1 cellular context compared by ENCODE assay signal in genomic region chr4:121800638-121800960, GRCh38.
TF ChIP-seq lines count a peak whose summit lies in the region.

No MANE protein-coding gene starts in this region.

TF ChIP-seq in K562, 482 proteins besides CTCF, POLR2A, EP300 and RAD21 (continues in another document):
- TF ChIP-seq CREB3 (tag; conservative IDR thresholded peaks at IDR 0.05; ENCODE audit: low read depth): no peak
- no peak for TF ChIP-seq SIX5 (IDR thresholded peaks at IDR 0.05; ENCODE audit: borderline replicate concordance in 1 of 2, insufficient read depth in 1 of 2, low read depth in 1 of 2, low read length in 2 of 2)
- no peak for TF ChIP-seq ZHX1 (conservative IDR thresholded peaks at IDR 0.05; ENCODE audit: low read length)
- TF ChIP-seq LCOR (CRISPR knock-in tag; IDR thresholded peaks at IDR 0.05): no peak
- no peak for TF ChIP-seq SOX6 (IDR thresholded peaks at IDR 0.05)
- 0 out of 2 replicates have a peak, but pooled peaks have one; percentile 23 for TF ChIP-seq VEZF1 (CRISPR knock-in tag; IDR thresholded peaks at IDR 0.05)
- TF ChIP-seq ZNF583 (CRISPR knock-in tag; IDR thresholded peaks at IDR 0.05): no peak
- TF ChIP-seq ZNF197 (CRISPR knock-in tag; IDR thresholded peaks at IDR 0.05; ENCODE audit: low read depth): 0 out of 2 replicates have a peak, but pooled peaks have one; percentile 30
- 0 out of 2 replicates have a peak, but pooled peaks have one; percentile 58 for TF ChIP-seq KDM2B (CRISPR knock-in tag; IDR thresholded peaks at IDR 0.05)
- no peak for TF ChIP-seq RBFOX2 (IDR thresholded peaks at IDR 0.05; ENCODE audit: low read depth, low read length)
- TF ChIP-seq ZFP1 (CRISPR knock-in tag; IDR thresholded peaks at IDR 0.05): no peak
- 0 out of 4 replicates have a peak, but pooled peaks of 1 of the 2 experiments have one; percentile 27 for TF ChIP-seq ARNT (IDR thresholded peaks at IDR 0.05)
- TF ChIP-seq ATF3 (IDR thresholded peaks at IDR 0.05): no peak
- TF ChIP-seq ATF3 (CRISPR knock-in tag; conservative IDR thresholded peaks at IDR 0.05): no peak
- TF ChIP-seq EP400 (IDR thresholded peaks at IDR 0.05): no peak
- no peak for TF ChIP-seq TCFL5 (CRISPR knock-in tag; conservative IDR thresholded peaks at IDR 0.05)
- TF ChIP-seq RAD51 (IDR thresholded peaks at IDR 0.05; ENCODE audit: borderline replicate concordance, low read depth): 0 out of 2 replicates have a peak, but pooled peaks have one; percentile 9
- no peak for TF ChIP-seq TAF7 (tag; IDR thresholded peaks at IDR 0.05)
- 0 out of 2 replicates have a peak, but pooled peaks have one; percentile 18 for TF ChIP-seq SMARCC2 (IDR thresholded peaks at IDR 0.05; ENCODE audit: low read depth)
- TF ChIP-seq TRIM25 (IDR thresholded peaks at IDR 0.05; ENCODE audit: borderline replicate concordance): no peak
- no peak for TF ChIP-seq RBBP5 (IDR thresholded peaks at IDR 0.05; ENCODE audit: borderline replicate concordance, insufficient read depth, low read length, poor library complexity, severe bottlenecking)
- no peak for TF ChIP-seq POLR3A (IDR thresholded peaks at IDR 0.05; ENCODE audit: borderline replicate concordance, extremely low read depth, insufficient read depth, insufficient read length)
- no peak for TF ChIP-seq WHSC1 (IDR thresholded peaks at IDR 0.05; ENCODE audit: low read length)
- no peak for TF ChIP-seq ZNF280B (CRISPR knock-in tag; IDR thresholded peaks at IDR 0.05)
- TF ChIP-seq FOXO4 (CRISPR knock-in tag; IDR thresholded peaks at IDR 0.05): no peak
- no peak for TF ChIP-seq DEAF1 (CRISPR knock-in tag; IDR thresholded peaks at IDR 0.05)
- no peak for TF ChIP-seq LARP7 (IDR thresholded peaks at IDR 0.05)
- no peak for TF ChIP-seq ZBTB43 (CRISPR knock-in tag; IDR thresholded peaks at IDR 0.05)
- no peak for TF ChIP-seq MEF2A (IDR thresholded peaks at IDR 0.05; ENCODE audit: control insufficient read depth, low read depth, low read length)
- TF ChIP-seq SMAD1 (IDR thresholded peaks at IDR 0.05; ENCODE audit: low read depth, low read length, partially characterized antibody): no peak
- TF ChIP-seq FOSL1 (tag; conservative IDR thresholded peaks at IDR 0.05): 0 out of 2 replicates have a peak, but pooled peaks have one; percentile 1
- TF ChIP-seq BCLAF1 (IDR thresholded peaks at IDR 0.05; ENCODE audit: borderline replicate concordance in 1 of 2, control insufficient read depth in 1 of 2, low read depth in 2 of 2, low read length in 1 of 2): no peak
- TF ChIP-seq LEF1 (IDR thresholded peaks at IDR 0.05): no peak
- peak in 1 of 2 experiments; percentile 19; a peak in 1 of 4 replicates for TF ChIP-seq KDM1A (IDR thresholded peaks at IDR 0.05)
- TF ChIP-seq GMEB1 (CRISPR knock-in tag; IDR thresholded peaks at IDR 0.05): no peak
- no peak for TF ChIP-seq GATAD2B (IDR thresholded peaks at IDR 0.05; ENCODE audit: borderline replicate concordance)
- no peak for TF ChIP-seq DDX20 (tag; IDR thresholded peaks at IDR 0.05; ENCODE audit: low read depth)
- no peak for TF ChIP-seq RBM25 (IDR thresholded peaks at IDR 0.05; ENCODE audit: low read depth, low read length, severe bottlenecking)
- TF ChIP-seq ZEB2 (IDR thresholded peaks at IDR 0.05): 0 out of 2 replicates have a peak, but pooled peaks have one; percentile 20
- no peak for TF ChIP-seq ZBTB26 (CRISPR knock-in tag; IDR thresholded peaks at IDR 0.05)
